In genomic region chr11:67315325-67315909, GRCh38 we compare ENCODE assay signal across 20 cellular contexts. TPM values are rescaled to one million over a fixed set of nuclear protein-coding genes. Genes with fewer than 3 reads are reported as not detected.
DNase-seq lines count a peak whose midpoint lies in the region; ATAC-seq and TF ChIP-seq lines count a peak whose summit lies in the region.
"Had no signal": no experiment of that assay in that cellular context is flagged by ENCODE, and none has a peak within 500 bp of the region (broad histone marks: within the 10 kb centered on the region; RNA-seq: fewer than 3 reads in every experiment).

No MANE protein-coding gene starts in this region.

- no peak overlapping the region for H3K4me3 ChIP-seq in brain microvascular endothelial cell (ENCODE audit: low read depth, low read length)
- H3K4me3 ChIP-seq: cardiac muscle cell, vagina had no signal

- peak overlapping the region; percentile 27 to 55 for H3K4me3 Mint-ChIP-seq in activated T-cell treated with anti-CD3 and anti-CD28 coated beads, Interleukin-2, amount 50 U/mL, for 72 hours
- H3K4me3 Mint-ChIP-seq in IgD-negative memory B cell (peak overlapping the region in 3 of 4 donors; percentile 75 to 95 (median 83)), endothelial cell (ENCODE audit: unreplicated experiment) (peak overlapping the region; percentile 37), progenitor cell of endocrine pancreas (ENCODE audit: low read depth) (peak overlapping the region; percentile 17)

- H3K9me3 Mint-ChIP-seq in activated T-cell treated with anti-CD3 and anti-CD28 coated beads, Interleukin-2, amount 50 U/mL, for 72 hours, result no peaks in the 10 kb centered on the region
- H3K9me3 Mint-ChIP-seq in IgD-negative memory B cell, result no peaks in the 10 kb centered on the region
- H3K9me3 Mint-ChIP-seq in endothelial cell (ENCODE audit: unreplicated experiment), result no peaks in the 10 kb centered on the region
- no peaks in the 10 kb centered on the region for H3K9me3 Mint-ChIP-seq in progenitor cell of endocrine pancreas (ENCODE audit: low read depth)

- H3K27ac ChIP-seq in brain microvascular endothelial cell, result no peak overlapping the region
- H3K27ac ChIP-seq: cardiac muscle cell had no signal

- H3K4me1 Mint-ChIP-seq in activated T-cell treated with anti-CD3 and anti-CD28 coated beads, Interleukin-2, amount 50 U/mL, for 72 hours (ENCODE audit: low read depth), result peaks cover 47% of the 10 kb centered on the region
- peaks cover 16 to 22% (median 18%) of the 10 kb centered on the region in 3 donors for H3K4me1 Mint-ChIP-seq in IgD-negative memory B cell
- H3K4me1 Mint-ChIP-seq in endothelial cell (ENCODE audit: unreplicated experiment), result peaks cover 4% of the 10 kb centered on the region
- peaks cover 11% of the 10 kb centered on the region for H3K4me1 Mint-ChIP-seq in progenitor cell of endocrine pancreas (ENCODE audit: low read depth)

- no peaks in the 10 kb centered on the region for H3K27me3 ChIP-seq in brain microvascular endothelial cell (replicated peaks)
- H3K27me3 ChIP-seq: vagina had no signal

- H3K36me3 Mint-ChIP-seq in activated T-cell treated with anti-CD3 and anti-CD28 coated beads, Interleukin-2, amount 50 U/mL, for 72 hours (ENCODE audit: insufficient read depth in 2 of 2), result peaks cover 0 to 4% of the 10 kb centered on the region in 2 donors
- peaks cover 3% of the 10 kb centered on the region for H3K36me3 Mint-ChIP-seq in IgD-negative memory B cell
- H3K36me3 Mint-ChIP-seq in endothelial cell (ENCODE audit: low read depth, unreplicated experiment), result no peaks in the 10 kb centered on the region
- H3K36me3 Mint-ChIP-seq in progenitor cell of endocrine pancreas (ENCODE audit: insufficient read depth), result no peaks in the 10 kb centered on the region

- H3K36me3 ChIP-seq in brain microvascular endothelial cell (replicated peaks), result peaks cover 2% of the 10 kb centered on the region
- H3K36me3 ChIP-seq: cardiac muscle cell, vagina had no signal

- H3K27me3 Mint-ChIP-seq in activated T-cell treated with anti-CD3 and anti-CD28 coated beads, Interleukin-2, amount 50 U/mL, for 72 hours (ENCODE audit: low read depth), result peaks cover 6% of the 10 kb centered on the region
- peaks cover 5% of the 10 kb centered on the region for H3K27me3 Mint-ChIP-seq in IgD-negative memory B cell
- H3K27me3 Mint-ChIP-seq in endothelial cell (ENCODE audit: unreplicated experiment), result peaks cover 18% of the 10 kb centered on the region
- no peaks in the 10 kb centered on the region for H3K27me3 Mint-ChIP-seq in progenitor cell of endocrine pancreas

- TF ChIP-seq CTCF in endothelial cell (IDR thresholded peaks at IDR 0.05; ENCODE audit: unreplicated experiment) (no peak), progenitor cell of endocrine pancreas (IDR thresholded peaks at IDR 0.05; ENCODE audit: unreplicated experiment) (no peak), brain microvascular endothelial cell (IDR thresholded peaks at IDR 0.05; ENCODE audit: low read depth, low read length, missing control alignments) (no peak)

- no peak overlapping the region for H3K27ac Mint-ChIP-seq in activated T-cell treated with anti-CD3 and anti-CD28 coated beads, Interleukin-2, amount 50 U/mL, for 72 hours
- H3K27ac Mint-ChIP-seq in IgD-negative memory B cell (peak overlapping the region; percentile 25 to 84 (median 73)), endothelial cell (ENCODE audit: unreplicated experiment) (no peak overlapping the region), progenitor cell of endocrine pancreas (no peak overlapping the region)

- ATAC-seq in activated T-cell treated with anti-CD3 and anti-CD28 coated beads, Interleukin-2, amount 50 U/mL, for 72 hours (replicated peaks in 1 of 2), result no peak
- ATAC-seq in HG03457 (IDR thresholded peaks at IDR 0.05; ENCODE audit: unreplicated experiment), result no peak
- ATAC-seq: left cardiac atrium had no signal

- in situ Hi-C loops in brain microvascular endothelial cell (cut with HindIII; ENCODE audit: low pct_ligation_motif_present, low sequenced_read_pairs), result no loop called here

- no peak for DNase-seq in activated T-cell treated with anti-CD3 and anti-CD28 coated beads, Interleukin-2, amount 50 U/mL, for 72 hours
- DNase-seq in activated T-cell treated with anti-CD3 and anti-CD28 coated beads for 4 hours, result no peak
- DNase-seq in endothelial cell (ENCODE audit: low spot score), result no peak
- no peak for DNase-seq in progenitor cell of endocrine pancreas (ENCODE audit: low spot score, unreplicated experiment)
- DNase-seq in brain microvascular endothelial cell, result no peak
- no peak for DNase-seq in CD1c-positive myeloid dendritic cell (ENCODE audit: extremely low spot score)
- DNase-seq: activated CD4-positive, alpha-beta T cell treated with anti-CD3 and anti-CD28 coated beads, Interleukin-2, amount 50 U/mL, for 48 hours; DMS153; effector CD4-positive, alpha-beta T cell; hippocampal formation; KBM-7; left cardiac atrium; NCI-H1105 treated with DMSO at 0.1 percent for 48 hours; NCI-H2227 treated with DMSO at 0.1 percent for 48 hours; SIG-M5; stimulated activated naive CD4-positive, alpha-beta T cell treated with Interleukin-2 at 50 U/mL for 16 hours had no signal

RNA-seq across cellular contexts. Expression of gene SSH3, which starts 12.1 kb away (rescaled TPM):
- total RNA-seq in activated T-cell treated with anti-CD3 and anti-CD28 coated beads, Interleukin-2, amount 50 U/mL, for 72 hours, result 10 to 100 TPM; 13.3 to 20.3 TPM
- polyA plus RNA-seq in IgD-negative memory B cell, result 5.5 TPM
- total RNA-seq in endothelial cell (ENCODE audit: unreplicated experiment) (7.3 TPM), progenitor cell of endocrine pancreas (48.9 and 56.9 TPM in 2 replicates)

RNA-seq across cellular contexts. Expression of gene ANKRD13D, which starts 26.3 kb away (rescaled TPM):
- 10 to 100 TPM; 78.5 to 90.9 TPM for total RNA-seq in activated T-cell treated with anti-CD3 and anti-CD28 coated beads, Interleukin-2, amount 50 U/mL, for 72 hours
- polyA plus RNA-seq in IgD-negative memory B cell, result 17.3 TPM
- total RNA-seq in endothelial cell (ENCODE audit: unreplicated experiment), result 65.1 TPM
- 74.9 and 76.0 TPM in 2 replicates for total RNA-seq in progenitor cell of endocrine pancreas

RNA-seq across cellular contexts. Expression of gene POLD4, which starts 37.9 kb away (rescaled TPM):
- 10 to 100 TPM; 68.5 to 74.1 TPM for total RNA-seq in activated T-cell treated with anti-CD3 and anti-CD28 coated beads, Interleukin-2, amount 50 U/mL, for 72 hours
- 384 TPM for polyA plus RNA-seq in IgD-negative memory B cell
- total RNA-seq in endothelial cell (ENCODE audit: unreplicated experiment) (92.1 TPM), progenitor cell of endocrine pancreas (19.8 and 21.1 TPM in 2 replicates)

RNA-seq across cellular contexts. Expression of gene GRK2, which starts 49.1 kb away (rescaled TPM):
- 100 to 1,000 TPM; 379 to 422 TPM for total RNA-seq in activated T-cell treated with anti-CD3 and anti-CD28 coated beads, Interleukin-2, amount 50 U/mL, for 72 hours
- 26.2 TPM for polyA plus RNA-seq in IgD-negative memory B cell
- 92.7 TPM for total RNA-seq in endothelial cell (ENCODE audit: unreplicated experiment)
- total RNA-seq in progenitor cell of endocrine pancreas, result 52.9 and 53.0 TPM in 2 replicates

RNA-seq across cellular contexts. Expression of gene CLCF1, which starts 58.0 kb away (rescaled TPM):
- total RNA-seq in activated T-cell treated with anti-CD3 and anti-CD28 coated beads, Interleukin-2, amount 50 U/mL, for 72 hours, result under 1 TPM; 0.22 to 0.93 TPM
- 5.1 TPM for polyA plus RNA-seq in IgD-negative memory B cell
- total RNA-seq in endothelial cell (ENCODE audit: unreplicated experiment) (12.6 TPM), progenitor cell of endocrine pancreas (5.4 and 6.9 TPM in 2 replicates)

Comparison
In these comparisons a context has a peak if more than half of its experiments do, and no peak if none do; other contexts are left out.
1. H3K27ac Mint-ChIP-seq: peak in IgD-negative memory B cell (3 of 3); none in activated T-cell treated with anti-CD3 and anti-CD28 coated beads, Interleukin-2, amount 50 U/mL, for 72 hours (single experiment), endothelial cell (single experiment) and progenitor cell of endocrine pancreas (single experiment).
2. H3K4me3 Mint-ChIP-seq: peak in every context shown above with its lines; median percentile 83 in IgD-negative memory B cell; 41 in activated T-cell treated with anti-CD3 and anti-CD28 coated beads, Interleukin-2, amount 50 U/mL, for 72 hours; 37 in endothelial cell; 17 in progenitor cell of endocrine pancreas.